ENCODE assay signal across 9 cellular contexts in genomic region chr3:194135516-194135805, GRCh38. TPM values are rescaled to one million over a fixed set of nuclear protein-coding genes. Genes with fewer than 3 reads are reported as not detected.
A peak's percentile ranks its signal among the peaks of the same experiment; 100 is the strongest.
DNase-seq lines count a peak whose midpoint lies in the region; ATAC-seq and TF ChIP-seq lines count a peak whose summit lies in the region.
"Had no signal": no experiment of that assay in that cellular context is flagged by ENCODE, and none has a peak within 500 bp of the region (broad histone marks: within the 10 kb centered on the region; RNA-seq: fewer than 3 reads in every experiment).

No MANE protein-coding gene starts in this region.

- CTCF ChIA-PET in Panc1 (lab: Charles Lee), result interaction anchor here (0.6 kb wide), 1 partner anchor 351 kb away, joined by 11 read pairs; no protein-coding TSS in a partner anchor

- H3K4me3 ChIP-seq in GM12875 (ENCODE audit: low read depth, low read length), result peak overlapping the region; percentile 62
- H3K4me3 ChIP-seq in Panc1 (ENCODE audit: low read depth in 2 of 2, low read length in 2 of 2), result peak overlapping the region; percentile 90 to 96
- H3K4me3 ChIP-seq in fibroblast of the aortic adventitia (ENCODE audit: low read depth, low read length), result peak overlapping the region; percentile 61
- peak overlapping the region; percentile 52 for H3K4me3 ChIP-seq in skeletal muscle cell (ENCODE audit: low read depth, low read length)

- peaks cover 2% of the 10 kb centered on the region for H3K36me3 ChIP-seq in Panc1 (ENCODE audit: control insufficient read depth, insufficient read depth, low read length)

- TF ChIP-seq CTCF in GM12875 (IDR thresholded peaks at IDR 0.05; ENCODE audit: borderline replicate concordance, insufficient read depth, low read depth, low read length) (no peak), Panc1 (IDR thresholded peaks at IDR 0.05) (no peak), fibroblast of the aortic adventitia (IDR thresholded peaks at IDR 0.05; ENCODE audit: insufficient read depth, low read length) (no peak)

- DNase-seq in Panc1 (ENCODE audit: low read depth, low spot score) (no peak), fibroblast of the aortic adventitia (ENCODE audit: low read depth) (no peak), skeletal muscle cell (ENCODE audit: low read depth) (no peak), nucleus accumbens (lab: John Stamatoyannopoulos, UW) (no peak), NCI-H187 treated with DMSO at 0.1 percent for 48 hours (lab: John Stamatoyannopoulos, UW) (no peak)
- no peak for DNase-seq in activated CD4-positive, CD25-positive, alpha-beta regulatory T cell treated with anti-CD3 and anti-CD28 coated beads, Interleukin-2, amount 50 U/mL, for 72 hours

- ATAC-seq in Panc1, result no peak
- no peak for ATAC-seq in activated CD4-positive, CD25-positive, alpha-beta regulatory T cell treated with anti-CD3 and anti-CD28 coated beads, Interleukin-2, amount 50 U/mL, for 24 hours

- peak overlapping the region; percentile 96 for H3K27ac ChIP-seq in Panc1 (ENCODE audit: low read length)

- H3K9me3 ChIP-seq in Panc1 (ENCODE audit: control insufficient read depth, insufficient read depth, low read depth, low read length), result no peaks in the 10 kb centered on the region

- in situ Hi-C loops in Panc1 (cut with HindIII; ENCODE audit: low pct_unique_long_range_greater_than_20kb, low sequenced_read_pairs), result no loop called here

- no peaks in the 10 kb centered on the region for H3K27me3 ChIP-seq in Panc1 (ENCODE audit: control insufficient read depth, insufficient read depth, low read length)

- POLR2A ChIA-PET in Panc1 (lab: Charles Lee), result interaction anchor here (0.6 to 1.1 kb wide), 6 partner anchors 60 to 383 kb away, joined by 3 to 9 read pairs (median 4); no protein-coding TSS in a partner anchor

- intact Hi-C loops in Panc1 (cut with micrococcal nuclease; ENCODE audit: unreplicated experiment), result loop anchor here (2.0 to 10.0 kb wide), 3 partner anchors 133 to 468 kb away; no protein-coding TSS in a partner anchor

- peaks cover 58% of the 10 kb centered on the region for H3K4me1 ChIP-seq in Panc1 (ENCODE audit: control insufficient read depth, insufficient read depth, low read length)

- BruUV-seq in Panc1 (replicated peaks; lab: Mats Ljungman, UMichigan), result no TSS peak

RNA-seq across cellular contexts. Expression of gene HES1, which starts 0.5 kb away (rescaled TPM):
- 28.5 TPM for total RNA-seq in Panc1 (2021; ENCODE audit: unreplicated experiment)
- 33.2 TPM for polyA plus RNA-seq in Panc1 (2012; ENCODE audit: insufficient read length)
- total RNA-seq in fibroblast of the aortic adventitia (ENCODE audit: low replicate concordance), result 0.81 and 3.4 TPM in 2 replicates
- total RNA-seq: activated CD8-positive, alpha-beta memory T cell treated with anti-CD3 and anti-CD28 coated beads for 36 hours had no signal
